ENCODE assay signal across 21 cellular contexts in genomic region chr9:130181645-130182044, GRCh38. TPM values are rescaled to one million over a fixed set of nuclear protein-coding genes. Genes with fewer than 3 reads are reported as not detected.
DNase-seq lines count a peak whose midpoint lies in the region; ATAC-seq and TF ChIP-seq lines count a peak whose summit lies in the region.
"Had no signal": no experiment of that assay in that cellular context is flagged by ENCODE, and none has a peak within 500 bp of the region (broad histone marks: within the 10 kb centered on the region; RNA-seq: fewer than 3 reads in every experiment).

No MANE protein-coding gene starts in this region.

- H3K4me3 ChIP-seq in dorsolateral prefrontal cortex (peak overlapping the region in 1 of 59 donors; percentile 15), mucosa of rectum (ENCODE audit: low read length in 2 of 2) (peak overlapping the region; percentile 31 to 35), GM23338 (no peak overlapping the region), SJCRH30 (no peak overlapping the region), breast epithelium (no peak overlapping the region)
- H3K4me3 ChIP-seq: HAP-1 had no signal

- H3K36me3 Mint-ChIP-seq in GM23338 (ENCODE audit: low read depth), result no peaks in the 10 kb centered on the region
- H3K36me3 Mint-ChIP-seq: activated CD4-positive, alpha-beta memory T cell treated with anti-CD3 and anti-CD28 coated beads for 36 hours; CD8-positive, alpha-beta memory T cell; naive B cell had no signal

- H3K4me1 ChIP-seq in mucosa of rectum (ENCODE audit: control insufficient read depth in 2 of 2, insufficient read depth in 2 of 2, low read length in 2 of 2) (peaks cover 21 to 23% of the 10 kb centered on the region in 2 donors), GM23338 (ENCODE audit: insufficient read depth) (peaks cover 24% of the 10 kb centered on the region; the same call in 1 of the 2 replicates), SJCRH30 (peaks cover 38% of the 10 kb centered on the region), breast epithelium (peaks cover 0 to 5% of the 10 kb centered on the region in 2 donors)
- H3K4me1 ChIP-seq: HAP-1 had no signal

- H3K9me3 ChIP-seq in mucosa of rectum (ENCODE audit: control insufficient read depth in 2 of 2, low read length in 2 of 2) (no peaks in the 10 kb centered on the region), SJCRH30 (replicated peaks) (no peaks in the 10 kb centered on the region), breast epithelium (no peaks in the 10 kb centered on the region)
- H3K9me3 ChIP-seq: HAP-1 had no signal

- H4K20me1 ChIP-seq in GM23338 (replicated peaks; ENCODE audit: insufficient read depth), result 0 out of 2 replicates have a peak, but pooled peaks cover 7% of the 10 kb centered on the region

- intact Hi-C loops in dorsolateral prefrontal cortex (cut with DNase I), result loop anchor here in 1 of 2 donors (5.0 kb wide), 1 partner anchor 46 kb away; no protein-coding TSS in a partner anchor
- intact Hi-C loops in breast epithelium (cut with DNase I; ENCODE audit: low total_unique reads), result no loop called here

- TF ChIP-seq POLR2A in breast epithelium (IDR thresholded peaks at IDR 0.05), result no peak

- peaks cover 66% of the 10 kb centered on the region for H3K79me2 ChIP-seq in GM23338 (replicated peaks; ENCODE audit: insufficient read depth)

- no peaks in the 10 kb centered on the region for H3K9me3 Mint-ChIP-seq in GM23338
- H3K9me3 Mint-ChIP-seq: activated CD4-positive, alpha-beta memory T cell treated with anti-CD3 and anti-CD28 coated beads for 36 hours; CD8-positive, alpha-beta memory T cell had no signal

- H2AFZ ChIP-seq in GM23338, result no peak overlapping the region

- H3K27ac Mint-ChIP-seq in GM23338, result no peak overlapping the region
- H3K27ac Mint-ChIP-seq: activated CD4-positive, alpha-beta memory T cell treated with anti-CD3 and anti-CD28 coated beads for 36 hours; naive B cell had no signal

- H3K9ac ChIP-seq in mucosa of rectum (ENCODE audit: low read depth in 1 of 2, low read length in 2 of 2), result peak overlapping the region in 1 of 2 donors; percentile 57

- peaks cover 29% of the 10 kb centered on the region for H3K4me1 Mint-ChIP-seq in GM23338
- H3K4me1 Mint-ChIP-seq: CD8-positive, alpha-beta memory T cell had no signal

- no peak overlapping the region for H3K4me3 Mint-ChIP-seq in GM23338
- H3K4me3 Mint-ChIP-seq: activated CD4-positive, alpha-beta memory T cell treated with anti-CD3 and anti-CD28 coated beads for 36 hours; CD8-positive, alpha-beta memory T cell; naive B cell had no signal

- no peaks in the 10 kb centered on the region for H3F3A ChIP-seq in GM23338 (replicated peaks; ENCODE audit: low read depth)

- ATAC-seq in GM23338, result no peak
- ATAC-seq: sciatic nerve had no signal

- DNase-seq in dorsolateral prefrontal cortex, result peak in 1 of 10 donors; percentile 65
- DNase-seq in GM23338 (ENCODE audit: low spot score), result no peak
- DNase-seq in SJCRH30, result no peak
- no peak for DNase-seq in dermis blood vessel endothelial cell
- no peak for DNase-seq in breast epithelium (ENCODE audit: low spot score in 2 of 2)
- DNase-seq: activated CD4-positive, alpha-beta memory T cell treated with anti-CD3 and anti-CD28 coated beads for 36 hours; activated effector memory CD4-positive, alpha-beta T cell treated with Interleukin-2 at 50 U/mL for 16 hours; brain microvascular endothelial cell; CD8-positive, alpha-beta memory T cell; DMS53; foreskin melanocyte; GF-D8; mammary epithelial cell; naive B cell; NCI-H1436; NCI-H524 treated with DMSO at 0.1 percent for 48 hours had no signal

- H3K27me3 ChIP-seq in dorsolateral prefrontal cortex (no peaks in the 10 kb centered on the region), mucosa of rectum (ENCODE audit: control insufficient read depth in 2 of 2, insufficient read depth in 2 of 2, low read length in 2 of 2) (no peaks in the 10 kb centered on the region), GM23338 (ENCODE audit: insufficient read depth) (no peaks in the 10 kb centered on the region), SJCRH30 (no peaks in the 10 kb centered on the region), breast epithelium (no peaks in the 10 kb centered on the region)
- H3K27me3 ChIP-seq: brain microvascular endothelial cell had no signal

- peaks cover 23% of the 10 kb centered on the region for H3K27me3 Mint-ChIP-seq in GM23338 (ENCODE audit: insufficient read depth, low read depth, poor library complexity)
- H3K27me3 Mint-ChIP-seq: activated CD4-positive, alpha-beta memory T cell treated with anti-CD3 and anti-CD28 coated beads for 36 hours had no signal

- H3K27ac ChIP-seq in angular gyrus (ENCODE audit: low read depth, low read length) (peak overlapping the region; percentile 44), dorsolateral prefrontal cortex (peak overlapping the region in 46 of 59 donors; percentile 12 to 98 (median 68)), mucosa of rectum (ENCODE audit: low read depth in 2 of 2, low read length in 2 of 2) (peak overlapping the region in 1 of 2 donors; percentile 37), temporal lobe (ENCODE audit: low read depth, low read length) (peak overlapping the region; percentile 31), GM23338 (ENCODE audit: low read depth) (no peak overlapping the region), SJCRH30 (no peak overlapping the region), breast epithelium (no peak overlapping the region)
- H3K27ac ChIP-seq: brain microvascular endothelial cell had no signal

- H3K36me3 ChIP-seq in mucosa of rectum (ENCODE audit: control insufficient read depth in 2 of 2, insufficient read depth in 2 of 2, low read length in 2 of 2) (no peaks in the 10 kb centered on the region), GM23338 (ENCODE audit: insufficient read depth) (no peaks in the 10 kb centered on the region), SJCRH30 (peaks cover 28% of the 10 kb centered on the region), breast epithelium (no peaks in the 10 kb centered on the region)

- TF ChIP-seq CTCF in dorsolateral prefrontal cortex (IDR thresholded peaks at IDR 0.05 in 54 of 56, conservative IDR thresholded peaks at IDR 0.05 in 2 of 56; ENCODE audit: low read depth in 1 of 56, partially characterized antibody in 56 of 56) (no peak), GM23338 (conservative IDR thresholded peaks at IDR 0.05; ENCODE audit: low read depth in 2 of 2) (no peak), breast epithelium (IDR thresholded peaks at IDR 0.05) (no peak)

- no peak overlapping the region for H3K4me2 ChIP-seq in GM23338

- H3K9me2 ChIP-seq in GM23338 (ENCODE audit: insufficient read depth), result no peaks in the 10 kb centered on the region

TF ChIP-seq in GM23338, 12 proteins besides CTCF, POLR2A, EP300 and RAD21 (continues in another document):
- TF ChIP-seq CREB1 (CRISPR knock-in tag; IDR thresholded peaks at IDR 0.05; ENCODE audit: low read depth), result no peak
- no peak for TF ChIP-seq JUNB (IDR thresholded peaks at IDR 0.05; ENCODE audit: unreplicated experiment)
- no peak for TF ChIP-seq ZNF331 (CRISPR knock-in tag; IDR thresholded peaks at IDR 0.05; ENCODE audit: low read depth)
- TF ChIP-seq NANOG (IDR thresholded peaks at IDR 0.05; ENCODE audit: borderline replicate concordance), result no peak

RNA-seq across cellular contexts. Expression of gene NCS1, which starts 9.4 kb away (rescaled TPM):
- total RNA-seq in dorsolateral prefrontal cortex, result 100 to 1,000 TPM; 134 to 718 (median 501) TPM
- 138 TPM for total RNA-seq in temporal lobe
- 28.8 and 34.3 TPM in 2 replicates for total RNA-seq in GM23338 (2014; rRNA removed; shearing (Covaris generic))
- 8.2 and 10.3 TPM in 2 replicates for polyA plus RNA-seq in GM23338 (2016; fragmentation: Nextera tagmentation; extraction: Ambion mirVana)
- total RNA-seq in SJCRH30 (2014; rRNA removed; shearing (Covaris generic)), result 86.2 and 89.2 TPM in 2 replicates
- 8.2 and 12.3 TPM in 2 replicates for total RNA-seq in dermis blood vessel endothelial cell
- total RNA-seq in breast epithelium, result 1 to 10 TPM; 3.2 to 3.9 (median 3.4) TPM

Comparison
In these comparisons a context has a peak if more than half of its experiments do, and no peak if none do; other contexts are left out.
1. H3K27ac ChIP-seq: peak in angular gyrus (single experiment), dorsolateral prefrontal cortex (46 of 59) and temporal lobe (single experiment); none in GM23338 (single experiment), SJCRH30 (single experiment) and breast epithelium (0 of 2).
2. H3K4me3 ChIP-seq: peak in mucosa of rectum (2 of 2); none in GM23338 (single experiment), SJCRH30 (single experiment) and breast epithelium (0 of 3).